22 cellular contexts compared by ENCODE assay signal in the genomic region with DNA sequence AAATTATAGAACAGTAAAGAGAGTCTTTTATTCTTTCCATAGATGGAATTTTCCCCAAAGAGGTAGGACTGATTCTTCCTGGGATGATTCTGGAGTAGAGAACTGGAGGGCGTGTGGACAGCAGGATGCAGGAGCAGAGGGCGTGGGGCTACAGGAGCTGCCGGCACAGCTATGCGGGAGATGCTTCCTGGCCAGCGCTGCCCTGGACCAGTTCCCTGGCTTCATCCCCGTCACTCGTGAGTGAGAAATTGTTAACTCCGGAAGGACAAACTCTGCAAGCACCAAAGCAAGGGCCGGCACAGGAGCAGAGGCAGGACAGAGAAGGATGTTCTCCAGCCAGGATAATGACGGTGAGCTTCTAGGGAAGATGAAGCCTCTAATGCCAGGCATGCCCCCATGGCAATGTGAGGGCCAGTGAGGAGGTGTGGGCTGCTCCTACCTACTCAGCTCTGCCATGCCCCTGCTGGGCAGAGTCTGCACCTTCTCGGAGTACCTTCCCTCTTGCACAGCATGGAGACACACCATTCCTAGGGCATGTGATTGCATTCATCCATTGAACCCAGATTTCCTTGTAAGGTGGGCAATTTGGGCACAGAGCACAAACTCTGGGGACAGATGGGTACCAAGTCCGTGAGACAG.
A peak's percentile ranks its signal among the peaks of the same experiment; 100 is the strongest.
DNase-seq lines count a peak whose midpoint lies in the region; ATAC-seq and TF ChIP-seq lines count a peak whose summit lies in the region.
"Had no signal": no experiment of that assay in that cellular context is flagged by ENCODE, and none has a peak within 500 bp of the region (broad histone marks: within the 10 kb centered on the region; RNA-seq: fewer than 3 reads in every experiment).

No MANE protein-coding gene starts in this region.

- 0 out of 2 replicates have a peak overlapping the region, but pooled peaks have one; percentile 25 for H3K4me3 ChIP-seq in GM23248
- no peak overlapping the region for H3K4me3 ChIP-seq in heart left ventricle
- no peak overlapping the region for H3K4me3 ChIP-seq in testis
- no peak overlapping the region for H3K4me3 ChIP-seq in BE2C (ENCODE audit: low read depth, low read length)
- H3K4me3 ChIP-seq: tibial nerve had no signal

- peaks cover 0 to 8% of the 10 kb centered on the region in 2 donors for H3K9me3 Mint-ChIP-seq in natural killer cell
- H3K9me3 Mint-ChIP-seq: stimulated activated effector memory CD8-positive, alpha-beta T cell treated with anti-CD3 and anti-CD28 coated beads, Interleukin-12 subunit alpha, Interleukin-12 subunit beta, amount 100 ng/mL, for 72 hours had no signal

- TF ChIP-seq CTCF in heart left ventricle (IDR thresholded peaks at IDR 0.05), result no peak
- TF ChIP-seq CTCF in testis (IDR thresholded peaks at IDR 0.05), result no peak
- TF ChIP-seq CTCF in BE2C (IDR thresholded peaks at IDR 0.05; ENCODE audit: low read depth, low read length), result no peak
- no peak for TF ChIP-seq CTCF in natural killer cell (IDR thresholded peaks at IDR 0.05)

- 22 to 26% methylated on average over 12 of the region's 12 CpGs for WGBS in GM23248 (ENCODE audit: low coverage in 1 of 2, low lambda C conversion rate in 2 of 2, missing lambda C conversion rate in 2 of 2), 2 experiments
- WGBS in heart left ventricle, 4 donors, result 17 to 53% (median 40%) methylated on average over 12 of the region's 12 CpGs
- 54 to 67% methylated on average over 8 to 12 of the region's 12 CpGs for WGBS in testis, 2 donors

- no peaks in the 10 kb centered on the region for H3K27me3 Mint-ChIP-seq in natural killer cell (ENCODE audit: low read depth in 2 of 2)
- H3K27me3 Mint-ChIP-seq: activated CD8-positive, alpha-beta memory T cell treated with anti-CD3 and anti-CD28 coated beads, Interleukin-2, amount 10 ng/mL, durations not matched to agents 7 days and 5 days; progenitor cell of endocrine pancreas had no signal

- no peaks in the 10 kb centered on the region for H3K27me3 ChIP-seq in GM23248 (replicated peaks; ENCODE audit: insufficient read depth)
- no peaks in the 10 kb centered on the region for H3K27me3 ChIP-seq in heart left ventricle
- H3K27me3 ChIP-seq in testis, result no peaks in the 10 kb centered on the region
- H3K27me3 ChIP-seq in BE2C, result no peaks in the 10 kb centered on the region
- H3K27me3 ChIP-seq: tibial nerve had no signal

- H3K4me3 Mint-ChIP-seq in natural killer cell, result no peak overlapping the region
- H3K4me3 Mint-ChIP-seq: activated CD8-positive, alpha-beta memory T cell treated with anti-CD3 and anti-CD28 coated beads, Interleukin-2, amount 10 ng/mL, durations not matched to agents 7 days and 5 days; naive thymus-derived CD8-positive, alpha-beta T cell; stimulated activated effector memory CD8-positive, alpha-beta T cell treated with anti-CD3 and anti-CD28 coated beads, Interleukin-12 subunit alpha, Interleukin-12 subunit beta, amount 100 ng/mL, for 72 hours had no signal

- H3K4me1 ChIP-seq in GM23248 (ENCODE audit: insufficient read depth) (peaks cover 21% of the 10 kb centered on the region), heart left ventricle (peaks cover 0 to 7% (median 0%) of the 10 kb centered on the region in 12 donors), testis (no peaks in the 10 kb centered on the region), BE2C (no peaks in the 10 kb centered on the region)
- H3K4me1 ChIP-seq: tibial nerve had no signal

- peak overlapping the region; percentile 61 for H3K9ac ChIP-seq in GM23248

- ATAC-seq in SK-N-SH treated with all-trans-retinoic acid at 6 μM for 48 hours, result peak; percentile 37; the same call in 2 of the 3 replicates
- peak in 2 of 4 donors; percentile 61 to 72 for ATAC-seq in heart left ventricle
- ATAC-seq in natural killer cell, result no peak
- ATAC-seq: activated CD8-positive, alpha-beta memory T cell treated with anti-CD3 and anti-CD28 coated beads, Interleukin-2, amount 10 ng/mL, durations not matched to agents 7 days and 5 days; naive thymus-derived CD8-positive, alpha-beta T cell; stimulated activated effector memory CD8-positive, alpha-beta T cell treated with anti-CD3 and anti-CD28 coated beads, Interleukin-12 subunit alpha, Interleukin-12 subunit beta, amount 100 ng/mL, for 72 hours had no signal

- peak; percentile 49 for DNase-seq in GM23248
- peak in 3 of 5 donors; percentile 16 to 30 (median 22) for DNase-seq in heart left ventricle
- DNase-seq in testis, result peak; percentile 43
- DNase-seq in BE2C, result no peak
- no peak for DNase-seq in natural killer cell
- DNase-seq in activated CD4-positive, alpha-beta T cell treated with anti-CD3 and anti-CD28 coated beads, Interleukin-2, amount 50 U/mL, for 1 hour, result no peak
- no peak for DNase-seq in C1 segment of cervical spinal cord (lab: John Stamatoyannopoulos, UW)
- DNase-seq: activated CD4-positive, alpha-beta T cell treated with anti-CD3 and anti-CD28 coated beads for 1 hour; activated CD8-positive, alpha-beta memory T cell treated with anti-CD3 and anti-CD28 coated beads, Interleukin-2, amount 10 ng/mL, durations not matched to agents 7 days and 5 days; activated effector memory CD4-positive, alpha-beta T cell treated with Interleukin-2 at 50 U/mL for 16 hours; amniotic stem cell; glutamatergic neuron; naive thymus-derived CD8-positive, alpha-beta T cell; NCI-H187 treated with DMSO at 0.1 percent for 48 hours; NCI-H446 treated with DMSO at 0.1 percent for 48 hours; SHP77; stimulated activated CD4-positive, alpha-beta T cell treated with anti-CD3 and anti-CD28 coated beads, Interleukin-12 subunit alpha, Interleukin-12 subunit beta, amount 100 ng/mL, for 4 hours had no signal

- H2AFZ ChIP-seq in GM23248, result peak overlapping the region; percentile 79

- H3K27ac ChIP-seq in GM23248 (peak overlapping the region; percentile 87), heart left ventricle (no peak overlapping the region), testis (no peak overlapping the region)
- H3K27ac ChIP-seq: C4-2B, tibial nerve had no signal

- peak overlapping the region; percentile 57 for H3K4me2 ChIP-seq in GM23248 (ENCODE audit: unreplicated experiment)

- no peak overlapping the region for H3K27ac Mint-ChIP-seq in natural killer cell
- H3K27ac Mint-ChIP-seq: activated CD8-positive, alpha-beta memory T cell treated with anti-CD3 and anti-CD28 coated beads, Interleukin-2, amount 10 ng/mL, durations not matched to agents 7 days and 5 days; naive thymus-derived CD8-positive, alpha-beta T cell; progenitor cell of endocrine pancreas; stimulated activated effector memory CD8-positive, alpha-beta T cell treated with anti-CD3 and anti-CD28 coated beads, Interleukin-12 subunit alpha, Interleukin-12 subunit beta, amount 100 ng/mL, for 72 hours had no signal

- H4K20me1 ChIP-seq in GM23248 (ENCODE audit: insufficient read depth), result no peaks in the 10 kb centered on the region

- intact Hi-C loops in heart left ventricle (cut with DNase I) (no loop called here), testis (cut with DNase I; ENCODE audit: low total_unique reads) (no loop called here), natural killer cell (cut with micrococcal nuclease) (no loop called here)

- TF ChIP-seq POLR2A in heart left ventricle (IDR thresholded peaks at IDR 0.05), result no peak
- TF ChIP-seq POLR2A in testis (IDR thresholded peaks at IDR 0.05), result no peak

- H3K79me2 ChIP-seq in GM23248 (ENCODE audit: insufficient read depth), result no peaks in the 10 kb centered on the region

- H3K9me3 ChIP-seq in GM23248 (ENCODE audit: low read depth), result no peaks in the 10 kb centered on the region
- H3K9me3 ChIP-seq in heart left ventricle, result no peaks in the 10 kb centered on the region
- no peaks in the 10 kb centered on the region for H3K9me3 ChIP-seq in testis
- H3K9me3 ChIP-seq in BE2C, result no peaks in the 10 kb centered on the region
- H3K9me3 ChIP-seq: tibial nerve had no signal

- no peaks in the 10 kb centered on the region for H3K4me1 Mint-ChIP-seq in natural killer cell
- H3K4me1 Mint-ChIP-seq: activated CD8-positive, alpha-beta memory T cell treated with anti-CD3 and anti-CD28 coated beads, Interleukin-2, amount 10 ng/mL, durations not matched to agents 7 days and 5 days; naive thymus-derived CD8-positive, alpha-beta T cell; stimulated activated effector memory CD8-positive, alpha-beta T cell treated with anti-CD3 and anti-CD28 coated beads, Interleukin-12 subunit alpha, Interleukin-12 subunit beta, amount 100 ng/mL, for 72 hours had no signal

- H3K36me3 ChIP-seq in GM23248 (ENCODE audit: low read depth) (no peaks in the 10 kb centered on the region), heart left ventricle (no peaks in the 10 kb centered on the region), testis (ENCODE audit: low read depth, missing control alignments) (no peaks in the 10 kb centered on the region), BE2C (no peaks in the 10 kb centered on the region)
- H3K36me3 ChIP-seq: tibial nerve had no signal

- no peaks in the 10 kb centered on the region for H3K9me2 ChIP-seq in GM23248 (ENCODE audit: insufficient read depth)

- in situ Hi-C loops in GM23248 (cut with MboI), result no loop called here

- no peaks in the 10 kb centered on the region for H3K36me3 Mint-ChIP-seq in natural killer cell
- H3K36me3 Mint-ChIP-seq: activated CD8-positive, alpha-beta memory T cell treated with anti-CD3 and anti-CD28 coated beads, Interleukin-2, amount 10 ng/mL, durations not matched to agents 7 days and 5 days; naive thymus-derived CD8-positive, alpha-beta T cell; stimulated activated effector memory CD8-positive, alpha-beta T cell treated with anti-CD3 and anti-CD28 coated beads, Interleukin-12 subunit alpha, Interleukin-12 subunit beta, amount 100 ng/mL, for 72 hours had no signal

- peaks cover 23% of the 10 kb centered on the region for H3F3A ChIP-seq in GM23248 (ENCODE audit: insufficient read depth)

TF ChIP-seq in SK-N-SH treated with all-trans-retinoic acid at 6 μM for 48 hours, 23 proteins besides CTCF, POLR2A, EP300 and RAD21 (continues in another document):
- TF ChIP-seq ISL1 (CRISPR knock-in tag; IDR thresholded peaks at IDR 0.05), result no peak
- TF ChIP-seq ZNF8 (CRISPR knock-in tag; IDR thresholded peaks at IDR 0.05), result no peak
- no peak for TF ChIP-seq ARNTL (CRISPR knock-in tag; IDR thresholded peaks at IDR 0.05; ENCODE audit: borderline replicate concordance, low read depth)
- no peak for TF ChIP-seq TCF4 (CRISPR knock-in tag; IDR thresholded peaks at IDR 0.05; ENCODE audit: borderline replicate concordance)
- no peak for TF ChIP-seq POU6F1 (CRISPR knock-in tag; IDR thresholded peaks at IDR 0.05; ENCODE audit: borderline replicate concordance, low read depth)
- TF ChIP-seq CSDC2 (CRISPR knock-in tag; IDR thresholded peaks at IDR 0.05), result no peak

Comparison
In these comparisons a context has a peak if more than half of its experiments do, and no peak if none do; other contexts are left out.
1. DNase-seq: peak in GM23248 (single experiment), heart left ventricle (3 of 5) and testis (single experiment); none in BE2C (single experiment), natural killer cell (single experiment), activated CD4-positive, alpha-beta T cell treated with anti-CD3 and anti-CD28 coated beads, Interleukin-2, amount 50 U/mL, for 1 hour (single experiment) and C1 segment of cervical spinal cord (0 of 14).